In the genomic region with DNA sequence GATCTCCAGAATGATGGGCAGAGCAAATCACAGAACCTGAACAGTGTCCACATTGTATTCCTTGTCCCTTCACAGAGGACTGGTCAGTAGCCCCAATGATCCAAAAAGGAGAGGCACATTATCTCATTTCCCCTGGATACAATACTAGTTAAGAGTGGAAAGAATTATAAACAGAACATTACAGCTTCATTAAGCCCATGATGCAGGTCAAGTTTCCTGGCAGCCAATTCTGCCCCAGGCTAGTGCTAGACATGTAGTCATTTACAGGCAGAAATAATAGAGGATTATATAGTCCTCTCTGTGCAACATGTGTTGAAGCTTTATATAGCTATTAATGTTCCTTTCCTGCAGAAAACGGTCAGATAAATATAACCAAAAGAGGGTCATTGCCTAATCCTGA, we compare ENCODE assay signal across 16 cellular contexts.
DNase-seq lines count a peak whose midpoint lies in the region; ATAC-seq and TF ChIP-seq lines count a peak whose summit lies in the region.
"Had no signal": no experiment of that assay in that cellular context is flagged by ENCODE, and none has a peak within 500 bp of the region (broad histone marks: within the 10 kb centered on the region; RNA-seq: fewer than 3 reads in every experiment).

No MANE protein-coding gene starts in this region.

- no peaks in the 10 kb centered on the region for H3K79me2 ChIP-seq in trophoblast cell (ENCODE audit: control insufficient read depth, insufficient read depth, low read length, poor library complexity)
- H3K79me2 ChIP-seq in smooth muscle cell (ENCODE audit: low read depth) = no peaks in the 10 kb centered on the region

- H3K27ac ChIP-seq in trophoblast cell (ENCODE audit: low read depth, low read length) (no peak overlapping the region), smooth muscle cell (ENCODE audit: low read depth) (no peak overlapping the region), sigmoid colon (no peak overlapping the region)
- H3K27ac ChIP-seq: 22Rv1, esophagus muscularis mucosa, Peyer's patch had no signal

- TF ChIP-seq CTCF in astrocyte of the cerebellum (IDR thresholded peaks at IDR 0.05; ENCODE audit: low read depth, low read length, missing control alignments) = no peak
- TF ChIP-seq CTCF in smooth muscle cell (IDR thresholded peaks at IDR 0.05; ENCODE audit: borderline replicate concordance, insufficient read depth, poor library complexity, severe bottlenecking) = no peak
- TF ChIP-seq CTCF in sigmoid colon (IDR thresholded peaks at IDR 0.05) = no peak

- no peak overlapping the region for H4K91ac ChIP-seq in trophoblast cell (ENCODE audit: low read depth, low read length)

- H3K27me3 ChIP-seq in trophoblast cell (ENCODE audit: insufficient read depth, low read length) = no peaks in the 10 kb centered on the region
- no peaks in the 10 kb centered on the region for H3K27me3 ChIP-seq in smooth muscle cell (ENCODE audit: low read depth)
- no peaks in the 10 kb centered on the region for H3K27me3 ChIP-seq in sigmoid colon
- H3K27me3 ChIP-seq: esophagus muscularis mucosa, Peyer's patch had no signal

- H3K9ac ChIP-seq in trophoblast cell (ENCODE audit: low read length) (no peak overlapping the region), smooth muscle cell (ENCODE audit: low read depth) (no peak overlapping the region)

- TF ChIP-seq POLR2A in sigmoid colon (IDR thresholded peaks at IDR 0.05) = no peak

- no peak overlapping the region for H3K4me3 ChIP-seq in astrocyte of the cerebellum (ENCODE audit: low read depth, low read length)
- H3K4me3 ChIP-seq in trophoblast cell (ENCODE audit: low read depth, low read length) = no peak overlapping the region
- no peak overlapping the region for H3K4me3 ChIP-seq in smooth muscle cell
- no peak overlapping the region for H3K4me3 ChIP-seq in sigmoid colon
- H3K4me3 ChIP-seq: esophagus muscularis mucosa, Peyer's patch had no signal

- no peaks in the 10 kb centered on the region for H3K79me1 ChIP-seq in trophoblast cell (ENCODE audit: low read length)

- no peak overlapping the region for H2BK5ac ChIP-seq in trophoblast cell (ENCODE audit: low read depth, low read length, poor library complexity)

- no peak for TF ChIP-seq EP300 in sigmoid colon (IDR thresholded peaks at IDR 0.05)

- no CpG with 5 or more reads among the region's 1 CpG for WGBS in trophoblast cell (ENCODE audit: extremely low coverage, insufficient coverage, insufficient read length)
- 73% methylated on average over 1 of the region's 1 CpG for WGBS in smooth muscle cell (ENCODE audit: low lambda C conversion rate)
- WGBS in sigmoid colon, 2 donors = 67 to 73% methylated on average over 1 of the region's 1 CpG

- no peak overlapping the region for H4K8ac ChIP-seq in trophoblast cell (ENCODE audit: low read depth, low read length)

- no peaks in the 10 kb centered on the region for H3K4me1 ChIP-seq in trophoblast cell (ENCODE audit: control insufficient read depth in 1 of 2, insufficient read depth in 2 of 2, low read length in 2 of 2)
- H3K4me1 ChIP-seq in smooth muscle cell (ENCODE audit: low read depth) = no peaks in the 10 kb centered on the region
- peaks cover 0 to 3% (median 0%) of the 10 kb centered on the region in 4 donors for H3K4me1 ChIP-seq in sigmoid colon

- DNase-seq in NCI-H2196 (lab: John Stamatoyannopoulos, UW; ENCODE audit: unreplicated experiment) (peak; percentile 10), NCI-H2196 treated with DMSO at 0.1 percent for 48 hours (lab: John Stamatoyannopoulos, UW; ENCODE audit: unreplicated experiment) (no peak), NCI-H1417 (lab: John Stamatoyannopoulos, UW) (peak in 2 of 3 experiments; percentile 55 to 86), astrocyte of the cerebellum (ENCODE audit: low read depth) (peak; percentile 9), trophoblast cell (peak in 1 of 2 donors; percentile 9), smooth muscle cell (lab: John Stamatoyannopoulos, UW; ENCODE audit: unreplicated experiment) (no peak), sigmoid colon (no peak)
- DNase-seq: activated CD4-positive, CD25-positive, alpha-beta regulatory T cell treated with anti-CD3 and anti-CD28 coated beads, Interleukin-2, amount 50 U/mL, for 72 hours; activated naive CD8-positive, alpha-beta T cell treated with anti-CD3 and anti-CD28 coated beads for 36 hours; Peyer's patch; substantia nigra; T-helper 2 cell had no signal

- H3K4me2 ChIP-seq in trophoblast cell (ENCODE audit: low read length) (no peak overlapping the region), smooth muscle cell (no peak overlapping the region)

- no peak overlapping the region for H3K18ac ChIP-seq in trophoblast cell (ENCODE audit: low read length)

- H2AK5ac ChIP-seq in trophoblast cell (ENCODE audit: low read length) = no peak overlapping the region

- ATAC-seq in HG03565 (IDR thresholded peaks at IDR 0.05; ENCODE audit: unreplicated experiment) = no peak
- ATAC-seq: HCT116 had no signal

- H2AFZ ChIP-seq in trophoblast cell (ENCODE audit: insufficient read depth, low read length, poor library complexity) (no peak overlapping the region), smooth muscle cell (ENCODE audit: low read depth) (no peak overlapping the region)

- no peaks in the 10 kb centered on the region for H4K20me1 ChIP-seq in smooth muscle cell (ENCODE audit: low read depth)

- no peak overlapping the region for H3K14ac ChIP-seq in trophoblast cell (ENCODE audit: low read length)

- no peak overlapping the region for H2BK12ac ChIP-seq in trophoblast cell (ENCODE audit: low read length)

- H3F3A ChIP-seq in smooth muscle cell (ENCODE audit: low read depth) = no peaks in the 10 kb centered on the region

- peak overlapping the region; percentile 7 for H3K23ac ChIP-seq in trophoblast cell (ENCODE audit: low read length)

- H2BK120ac ChIP-seq in trophoblast cell (ENCODE audit: insufficient read depth, low read length, poor library complexity) = no peak overlapping the region

- H3K4ac ChIP-seq in trophoblast cell (ENCODE audit: low read depth, low read length) = no peak overlapping the region

- no peak overlapping the region for H4K12ac ChIP-seq in trophoblast cell (ENCODE audit: low read depth, low read length)

- intact Hi-C loops in sigmoid colon (cut with DNase I) = no loop called here

- in situ Hi-C loops in astrocyte of the cerebellum (cut with HindIII; ENCODE audit: low sequenced_read_pairs) = no loop called here

- H3K9me3 ChIP-seq in trophoblast cell (ENCODE audit: insufficient read depth, low read depth, low read length) = no peaks in the 10 kb centered on the region
- no peaks in the 10 kb centered on the region for H3K9me3 ChIP-seq in smooth muscle cell (replicated peaks; ENCODE audit: low read depth)
- no peaks in the 10 kb centered on the region for H3K9me3 ChIP-seq in sigmoid colon
- H3K9me3 ChIP-seq: esophagus muscularis mucosa, Peyer's patch had no signal

- H3K36me3 ChIP-seq in trophoblast cell (ENCODE audit: control insufficient read depth in 1 of 2, insufficient read depth in 2 of 2, low read length in 2 of 2) = no peaks in the 10 kb centered on the region
- no peaks in the 10 kb centered on the region for H3K36me3 ChIP-seq in smooth muscle cell (ENCODE audit: low read depth)
- no peaks in the 10 kb centered on the region for H3K36me3 ChIP-seq in sigmoid colon
- H3K36me3 ChIP-seq: esophagus muscularis mucosa, Peyer's patch had no signal

Comparison
In these comparisons a context has a peak if more than half of its experiments do, and no peak if none do; other contexts are left out.
1. DNase-seq: peak in NCI-H2196 (single experiment), NCI-H1417 (2 of 3) and astrocyte of the cerebellum (single experiment); none in NCI-H2196 treated with DMSO at 0.1 percent for 48 hours (single experiment), smooth muscle cell (single experiment) and sigmoid colon (single experiment).